ENCODE assay signal across 8 cellular contexts in the genomic region with DNA sequence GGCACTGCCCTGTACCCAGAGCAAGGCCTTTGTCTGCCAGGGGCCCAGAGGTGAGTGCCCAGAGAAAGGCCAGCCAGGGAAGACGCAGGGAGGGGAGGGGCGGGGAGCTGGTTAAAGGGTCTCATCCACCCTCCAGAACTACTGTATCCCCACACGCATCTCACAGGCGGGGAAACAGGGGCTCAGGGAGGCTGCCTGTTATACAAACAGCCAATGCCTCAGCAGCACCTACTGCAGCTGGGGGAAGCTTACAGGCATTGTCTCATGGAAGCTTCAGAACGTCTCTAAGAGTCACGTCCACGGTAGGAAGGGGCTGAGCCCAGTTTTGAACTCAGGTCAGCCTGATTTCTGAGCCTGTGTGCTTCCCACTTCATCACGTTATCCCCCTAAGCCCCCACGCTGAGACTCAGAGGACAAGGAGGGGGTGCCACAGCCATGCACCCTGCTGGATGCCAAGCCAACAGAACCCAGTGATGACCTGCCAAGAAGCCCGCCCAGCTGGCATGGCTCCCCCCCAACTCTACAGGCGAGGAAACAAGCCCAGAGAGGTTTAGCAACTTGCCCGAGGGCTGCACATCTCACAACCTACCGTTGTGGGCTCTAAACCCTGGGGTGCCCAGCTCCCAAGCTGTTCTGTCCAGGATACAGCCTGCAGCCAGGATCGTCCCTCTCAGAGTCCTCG. TPM values are rescaled to one million over a fixed set of nuclear protein-coding genes. Genes with fewer than 3 reads are reported as not detected.
DNase-seq lines count a peak whose midpoint lies in the region; ATAC-seq, FAIRE-seq and TF ChIP-seq lines count a peak whose summit lies in the region.
"Had no signal": no experiment of that assay in that cellular context is flagged by ENCODE, and none has a peak within 500 bp of the region (broad histone marks: within the 10 kb centered on the region; RNA-seq: fewer than 3 reads in every experiment).

No MANE protein-coding gene starts in this region.

- H3K27ac ChIP-seq in HUES64 (ENCODE audit: low read depth, low read length) (peak overlapping the region; percentile 7; the same call in 1 of the 2 replicates), astrocyte (ENCODE audit: low read depth, low read length) (no peak overlapping the region), iPS-18a (ENCODE audit: low read length) (no peak overlapping the region), spleen (peak overlapping the region in 7 of 8 donors; percentile 91 to 99 (median 97))

- no peaks in the 10 kb centered on the region for H3K36me3 Mint-ChIP-seq in astrocyte (ENCODE audit: low read depth, unreplicated experiment)

- H3K9me3 Mint-ChIP-seq in astrocyte (ENCODE audit: unreplicated experiment), result no peaks in the 10 kb centered on the region

- H3K27me3 Mint-ChIP-seq in astrocyte (ENCODE audit: low read depth, unreplicated experiment), result peaks cover 2% of the 10 kb centered on the region

- H3K27me3 ChIP-seq in HUES64 (ENCODE audit: insufficient read depth, low read length) (peaks cover 4% of the 10 kb centered on the region; the same call in 1 of the 2 replicates), astrocyte (ENCODE audit: insufficient read depth, low read length) (no peaks in the 10 kb centered on the region), iPS-18a (ENCODE audit: control insufficient read depth, insufficient read depth, low read length) (peaks cover 10% of the 10 kb centered on the region), spleen (replicated peaks in 1 of 7) (no peaks in the 10 kb centered on the region)

- no peaks in the 10 kb centered on the region for H3K9me3 ChIP-seq in HUES64 (ENCODE audit: insufficient read depth, low read depth, low read length)
- no peaks in the 10 kb centered on the region for H3K9me3 ChIP-seq in astrocyte (ENCODE audit: insufficient read depth, low read depth, low read length)
- no peaks in the 10 kb centered on the region for H3K9me3 ChIP-seq in iPS-18a (ENCODE audit: control insufficient read depth, low read depth, low read length)
- H3K9me3 ChIP-seq in spleen, result no peaks in the 10 kb centered on the region

- no peak for TF ChIP-seq POLR2A in spleen (IDR thresholded peaks at IDR 0.05)

- FAIRE-seq in astrocyte (lab: Jason Lieb, UNC), result no peak

- H3K4me1 Mint-ChIP-seq in astrocyte (ENCODE audit: low read depth, unreplicated experiment), result peaks cover 35% of the 10 kb centered on the region

- H3K9ac ChIP-seq in HUES64 (ENCODE audit: low read depth, low read length) (peak overlapping the region; percentile 46; the same call in 1 of the 2 replicates), astrocyte (ENCODE audit: low read length) (peak overlapping the region; percentile 12), iPS-18a (ENCODE audit: low read length) (peak overlapping the region; percentile 34)

- peaks cover 45% of the 10 kb centered on the region for H3K4me1 ChIP-seq in HUES64 (ENCODE audit: insufficient read depth, low read length)
- peaks cover 67% of the 10 kb centered on the region for H3K4me1 ChIP-seq in astrocyte (ENCODE audit: insufficient read depth, low read length)
- H3K4me1 ChIP-seq in iPS-18a (ENCODE audit: control insufficient read depth, low read depth, low read length), result peaks cover 25% of the 10 kb centered on the region
- peaks cover 55 to 85% (median 77%) of the 10 kb centered on the region in 6 donors for H3K4me1 ChIP-seq in spleen

- TF ChIP-seq CTCF in astrocyte (IDR thresholded peaks at IDR 0.05; ENCODE audit: insufficient read depth, low read depth, low read length) (no peak), spleen (IDR thresholded peaks at IDR 0.05 in 8 of 11, conservative IDR thresholded peaks at IDR 0.05 in 3 of 11) (no peak)

- no peaks in the 10 kb centered on the region for H3K79me2 ChIP-seq in astrocyte (ENCODE audit: insufficient read depth, low read length)

- H3K27ac Mint-ChIP-seq in astrocyte (ENCODE audit: unreplicated experiment), result no peak overlapping the region

- peaks cover 5% of the 10 kb centered on the region for H4K20me1 ChIP-seq in astrocyte (ENCODE audit: insufficient read depth, low read length)

- no peak for DNase-seq in astrocyte (ENCODE audit: low read depth)
- peak; percentile 71 for DNase-seq in spleen
- DNase-seq in activated naive CD4-positive, alpha-beta T cell treated with anti-CD3 and anti-CD28 coated beads, Interleukin-2, amount 50 U/mL, for 16 hours, result no peak
- no peak for DNase-seq in pons (ENCODE audit: low spot score)
- DNase-seq: activated T-cell treated with anti-CD3 and anti-CD28 coated beads for 4 hours had no signal

- H3K4me3 Mint-ChIP-seq in astrocyte (ENCODE audit: unreplicated experiment), result peak overlapping the region; percentile 70

- intact Hi-C loops in spleen (cut with DNase I; ENCODE audit: low total_unique reads), result no loop called here

- no peak overlapping the region for H2AFZ ChIP-seq in astrocyte (ENCODE audit: low read depth, low read length)

- H3K4me3 ChIP-seq in HUES64 (ENCODE audit: low read length), result peak overlapping the region; percentile 45
- peak overlapping the region; percentile 18 for H3K4me3 ChIP-seq in astrocyte (ENCODE audit: insufficient read depth, low read depth, low read length)
- peak overlapping the region; percentile 61 for H3K4me3 ChIP-seq in iPS-18a (ENCODE audit: low read length)
- peak overlapping the region in 4 of 8 donors; percentile 0 to 69 (median 55) for H3K4me3 ChIP-seq in spleen

- WGBS in HUES64, result 44% methylated on average over 14 of the region's 15 CpGs
- 64 to 77% (median 72%) methylated on average over 13 to 15 of the region's 15 CpGs for whole genome bisulfite sequencing in spleen, 5 donors

- peak overlapping the region; percentile 76 for H3K4me2 ChIP-seq in astrocyte (ENCODE audit: low read length)

- no peak for ATAC-seq in HG02870 (IDR thresholded peaks at IDR 0.05; ENCODE audit: unreplicated experiment)

- H3K36me3 ChIP-seq in HUES64 (ENCODE audit: insufficient read depth, low read length) (no peaks in the 10 kb centered on the region), astrocyte (ENCODE audit: insufficient read depth, low read length) (no peaks in the 10 kb centered on the region), iPS-18a (ENCODE audit: control insufficient read depth, low read depth, low read length) (no peaks in the 10 kb centered on the region), spleen (peaks cover 0 to 4% (median 0%) of the 10 kb centered on the region in 6 donors)

RNA-seq across cellular contexts. Expression of a gene that starts 54.5 kb away (rescaled TPM):
- 14.5 TPM for polyA plus RNA-seq in HUES64 (2013, experiment 1 of 2)
- polyA plus RNA-seq in HUES64 (2013, experiment 2 of 2), result 18.0 TPM
- total RNA-seq in astrocyte (29.5 and 31.0 TPM in 2 replicates), spleen (100 to 1,000 TPM; 107 to 170 (median 123) TPM)
- 10 to 100 TPM; 23.0 to 39.1 (median 38.7) TPM for polyA plus RNA-seq in spleen

Comparison
In these comparisons a context has a peak if more than half of its experiments do, and no peak if none do; other contexts are left out.
1. H3K27ac ChIP-seq: peak in HUES64 (single experiment) and spleen (7 of 8); none in astrocyte (single experiment) and iPS-18a (single experiment).
2. Peak in every context shown above with its lines, with median percentiles within 50 percentile points of each other: H3K9ac ChIP-seq.